8 cellular contexts compared by ENCODE assay signal in the genomic region with DNA sequence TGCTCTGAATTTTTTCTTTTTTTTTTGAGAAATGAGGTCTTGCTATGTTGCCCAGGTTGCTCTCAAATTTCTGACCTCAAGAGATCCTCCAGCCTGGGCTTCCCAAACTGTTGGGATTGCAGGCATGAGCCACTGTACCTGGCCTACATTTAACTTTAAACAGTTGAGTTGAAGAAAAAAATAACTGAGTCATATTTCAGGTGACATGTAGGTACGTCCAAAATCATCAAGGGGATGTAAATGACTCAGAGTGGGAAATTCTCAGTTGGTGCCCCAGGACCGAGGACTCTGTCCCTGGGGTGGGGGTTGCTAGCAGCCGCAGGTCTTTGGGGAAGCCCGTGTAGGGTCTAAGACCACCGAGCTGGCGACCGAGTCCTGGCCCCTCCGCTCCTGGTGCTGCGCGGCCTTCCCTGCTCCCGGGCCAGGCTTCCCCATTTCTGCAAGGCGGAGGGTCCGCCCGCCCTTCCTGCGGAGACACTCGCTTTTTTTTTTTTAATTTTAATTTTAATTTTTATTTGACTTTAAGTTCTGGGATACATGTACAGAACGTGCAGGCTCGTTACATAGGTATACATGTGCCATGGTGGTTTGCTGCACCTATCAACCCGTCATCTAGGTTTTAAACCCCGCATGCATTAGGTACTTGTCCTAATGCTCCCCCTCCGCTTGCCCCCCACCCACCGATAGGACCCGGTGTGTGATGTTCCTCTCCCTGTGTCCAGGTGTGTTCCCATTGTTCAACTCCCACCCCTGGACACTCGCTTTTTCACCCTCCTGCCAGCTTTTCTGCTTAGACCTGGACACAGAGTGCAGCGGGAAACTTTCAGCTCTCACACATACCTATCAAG. TPM values are rescaled to one million over a fixed set of nuclear protein-coding genes. Genes with fewer than 3 reads are reported as not detected.
DNase-seq lines count a peak whose midpoint lies in the region; ATAC-seq and TF ChIP-seq lines count a peak whose summit lies in the region.

No MANE protein-coding gene starts in this region.

- H3K27ac ChIP-seq in RWPE2 (ENCODE audit: poor library complexity, severe bottlenecking) (no peak overlapping the region), foreskin keratinocyte (peak overlapping the region; percentile 53), spleen (peak overlapping the region in 7 of 8 donors; percentile 83 to 94 (median 86)), uterus (peak overlapping the region in 1 of 2 donors; percentile 72)

- TF ChIP-seq POLR2A in spleen (IDR thresholded peaks at IDR 0.05): no peak
- TF ChIP-seq POLR2A in uterus (IDR thresholded peaks at IDR 0.05): no peak

- H3K4me1 ChIP-seq in RWPE2 (ENCODE audit: insufficient read depth, poor library complexity, severe bottlenecking): peaks cover 3% of the 10 kb centered on the region
- H3K4me1 ChIP-seq in foreskin keratinocyte: peaks cover 7% of the 10 kb centered on the region
- peaks cover 8 to 55% (median 30%) of the 10 kb centered on the region in 6 donors for H3K4me1 ChIP-seq in spleen
- peaks cover 0 to 6% of the 10 kb centered on the region in 2 donors for H3K4me1 ChIP-seq in uterus

- peak; percentile 29 for DNase-seq in RWPE2 (ENCODE audit: low spot score)
- DNase-seq in foreskin keratinocyte: no peak
- DNase-seq in spleen: peak; percentile 81
- no peak for DNase-seq in stimulated activated naive CD4-positive, alpha-beta T cell treated with Interleukin-2 at 50 U/mL for 16 hours (lab: John Stamatoyannopoulos, UW)
- no peak for DNase-seq in NCI-H146 (lab: John Stamatoyannopoulos, UW)
- no peak for DNase-seq in uterus

- peak overlapping the region; percentile 20 for H3K4me3 ChIP-seq in RWPE2 (ENCODE audit: severe bottlenecking)
- peak overlapping the region in 7 of 8 donors; percentile 16 to 69 (median 46) for H3K4me3 ChIP-seq in spleen
- H3K4me3 ChIP-seq in uterus: no peak overlapping the region

- no peaks in the 10 kb centered on the region for H3K27me3 ChIP-seq in RWPE2 (ENCODE audit: insufficient read depth, poor library complexity, severe bottlenecking)
- no peaks in the 10 kb centered on the region for H3K27me3 ChIP-seq in foreskin keratinocyte
- peaks cover 0 to 5% (median 0%) of the 10 kb centered on the region in 7 donors for H3K27me3 ChIP-seq in spleen (replicated peaks in 1 of 7)
- no peaks in the 10 kb centered on the region for H3K27me3 ChIP-seq in uterus

- ATAC-seq in GM21528 (IDR thresholded peaks at IDR 0.05; ENCODE audit: low FRiP score, unreplicated experiment) (peak; percentile 18), RWPE2 (ENCODE audit: low read depth) (no peak), foreskin keratinocyte (peak; percentile 47), HG02571 (IDR thresholded peaks at IDR 0.05; ENCODE audit: unreplicated experiment) (no peak)

- intact Hi-C loops in spleen (cut with DNase I; ENCODE audit: low total_unique reads): loop anchor here (5.0 to 10.0 kb wide), 2 partner anchors 270 to 458 kb away; no protein-coding TSS in a partner anchor
- intact Hi-C loops in uterus (cut with DNase I; ENCODE audit: low total_unique reads): loop anchor here (10.0 kb wide), 1 partner anchor 268 kb away; no protein-coding TSS in a partner anchor

- H3K36me3 ChIP-seq in RWPE2 (ENCODE audit: low read depth) (no peaks in the 10 kb centered on the region), spleen (no peaks in the 10 kb centered on the region), uterus (no peaks in the 10 kb centered on the region)

- WGBS in spleen, 5 donors: 42 to 51% (median 43%) methylated on average over 25 of the region's 25 CpGs

- TF ChIP-seq CTCF in RWPE2 (IDR thresholded peaks at IDR 0.05; ENCODE audit: poor library complexity, severe bottlenecking) (no peak), foreskin keratinocyte (conservative IDR thresholded peaks at IDR 0.05) (no peak), spleen (IDR thresholded peaks at IDR 0.05 in 8 of 11, conservative IDR thresholded peaks at IDR 0.05 in 3 of 11) (no peak), uterus (IDR thresholded peaks at IDR 0.05) (no peak)

- H3K9me3 ChIP-seq in RWPE2 (ENCODE audit: severe bottlenecking) (no peaks in the 10 kb centered on the region), spleen (no peaks in the 10 kb centered on the region), uterus (no peaks in the 10 kb centered on the region)

RNA-seq across cellular contexts. Expression of gene N4BP1, which starts 12.7 kb away (rescaled TPM):
- total RNA-seq in foreskin keratinocyte (62.6 and 73.0 TPM in 2 replicates), spleen (10 to 100 TPM; 40.0 to 65.9 (median 48.6) TPM), uterus (10 to 100 TPM; 13.3 to 54.5 (median 44.3) TPM)
- polyA plus RNA-seq in foreskin keratinocyte (41.3 and 42.9 TPM in 2 replicates), spleen (10 to 100 TPM in 1 of 3 donors, 1 to 10 TPM in 2; 6.6 to 12.2 (median 7.8) TPM)

Comparison
In these comparisons a context has a peak if more than half of its experiments do, and no peak if none do; other contexts are left out.
1. ATAC-seq: peak in GM21528 (single experiment) and foreskin keratinocyte (single experiment); none in RWPE2 (single experiment) and HG02571 (single experiment).
2. DNase-seq: peak in RWPE2 (single experiment) and spleen (single experiment); none in foreskin keratinocyte (0 of 2), stimulated activated naive CD4-positive, alpha-beta T cell treated with Interleukin-2 at 50 U/mL for 16 hours (single experiment), NCI-H146 (single experiment) and uterus (0 of 2).
3. H3K4me3 ChIP-seq: peak in RWPE2 (single experiment) and spleen (7 of 8); none in uterus (0 of 2).